ENCODE assay signal across 1 cellular context in the genomic region with DNA sequence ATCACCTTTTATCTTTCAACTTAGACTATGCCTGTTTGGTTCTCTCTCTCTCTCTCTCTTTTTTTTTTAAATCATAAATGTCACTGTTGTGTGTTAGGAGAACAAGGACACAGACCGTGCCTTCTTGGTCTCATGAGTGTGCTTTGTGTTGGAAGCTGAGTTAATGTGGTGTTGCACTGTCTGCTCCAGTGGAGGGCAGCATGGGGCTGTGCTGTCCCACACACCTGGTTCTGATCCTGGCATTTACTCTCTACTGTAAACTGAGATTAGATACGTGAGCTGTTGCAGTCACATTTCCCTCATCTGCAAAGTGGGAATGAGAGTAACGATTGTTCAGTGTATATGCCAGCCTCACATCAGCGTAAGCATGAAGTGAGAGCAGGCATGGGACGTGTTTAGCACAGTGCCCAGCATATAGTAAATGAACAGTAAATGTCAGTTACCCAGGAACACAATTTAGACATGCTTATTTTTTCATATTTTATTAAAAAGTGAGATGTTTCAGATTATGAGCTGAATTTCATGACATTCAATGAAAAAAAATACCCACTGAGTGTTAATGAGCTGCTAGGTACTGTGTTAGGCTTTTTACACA.
TF ChIP-seq lines count a peak whose summit lies in the region.

No MANE protein-coding gene starts in this region.

TF ChIP-seq in SK-N-SH, 30 proteins besides CTCF, POLR2A, EP300 and RAD21 (continued from another document):
- TF ChIP-seq, protein P1, sequence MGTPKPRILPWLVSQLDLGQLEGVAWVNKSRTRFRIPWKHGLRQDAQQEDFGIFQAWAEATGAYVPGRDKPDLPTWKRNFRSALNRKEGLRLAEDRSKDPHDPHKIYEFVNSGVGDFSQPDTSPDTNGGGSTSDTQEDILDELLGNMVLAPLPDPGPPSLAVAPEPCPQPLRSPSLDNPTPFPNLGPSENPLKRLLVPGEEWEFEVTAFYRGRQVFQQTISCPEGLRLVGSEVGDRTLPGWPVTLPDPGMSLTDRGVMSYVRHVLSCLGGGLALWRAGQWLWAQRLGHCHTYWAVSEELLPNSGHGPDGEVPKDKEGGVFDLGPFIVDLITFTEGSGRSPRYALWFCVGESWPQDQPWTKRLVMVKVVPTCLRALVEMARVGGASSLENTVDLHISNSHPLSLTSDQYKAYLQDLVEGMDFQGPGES (IDR thresholded peaks at IDR 0.05; ENCODE audit: low read depth, low read length): no peak
- peak; percentile 80 for TF ChIP-seq SMC3 (IDR thresholded peaks at IDR 0.05; ENCODE audit: low read depth, low read length)
- TF ChIP-seq, protein P2, sequence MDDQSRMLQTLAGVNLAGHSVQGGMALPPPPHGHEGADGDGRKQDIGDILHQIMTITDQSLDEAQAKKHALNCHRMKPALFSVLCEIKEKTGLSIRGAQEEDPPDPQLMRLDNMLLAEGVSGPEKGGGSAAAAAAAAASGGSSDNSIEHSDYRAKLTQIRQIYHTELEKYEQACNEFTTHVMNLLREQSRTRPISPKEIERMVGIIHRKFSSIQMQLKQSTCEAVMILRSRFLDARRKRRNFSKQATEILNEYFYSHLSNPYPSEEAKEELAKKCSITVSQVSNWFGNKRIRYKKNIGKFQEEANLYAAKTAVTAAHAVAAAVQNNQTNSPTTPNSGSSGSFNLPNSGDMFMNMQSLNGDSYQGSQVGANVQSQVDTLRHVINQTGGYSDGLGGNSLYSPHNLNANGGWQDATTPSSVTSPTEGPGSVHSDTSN (IDR thresholded peaks at IDR 0.05): no peak
- TF ChIP-seq MEF2A (IDR thresholded peaks at IDR 0.05; ENCODE audit: borderline replicate concordance, low read depth): no peak
- TF ChIP-seq FOXM1 (IDR thresholded peaks at IDR 0.05; ENCODE audit: low read depth): no peak
- TF ChIP-seq TEAD4 (IDR thresholded peaks at IDR 0.05; ENCODE audit: borderline replicate concordance, insufficient read depth): no peak
- no peak for TF ChIP-seq FOXJ3 (CRISPR knock-in tag; IDR thresholded peaks at IDR 0.05)
- TF ChIP-seq TCF12 (IDR thresholded peaks at IDR 0.05): no peak
- TF ChIP-seq, protein P3, sequence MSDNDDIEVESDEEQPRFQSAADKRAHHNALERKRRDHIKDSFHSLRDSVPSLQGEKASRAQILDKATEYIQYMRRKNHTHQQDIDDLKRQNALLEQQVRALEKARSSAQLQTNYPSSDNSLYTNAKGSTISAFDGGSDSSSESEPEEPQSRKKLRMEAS (IDR thresholded peaks at IDR 0.05; ENCODE audit: low read depth): no peak
- no peak for TF ChIP-seq GABPA (IDR thresholded peaks at IDR 0.05; ENCODE audit: low read depth)
TF ChIP-seq in SK-N-SH: peak in this region for 4.
